Comparison of ENCODE assay signal across 16 cellular contexts in the genomic region with DNA sequence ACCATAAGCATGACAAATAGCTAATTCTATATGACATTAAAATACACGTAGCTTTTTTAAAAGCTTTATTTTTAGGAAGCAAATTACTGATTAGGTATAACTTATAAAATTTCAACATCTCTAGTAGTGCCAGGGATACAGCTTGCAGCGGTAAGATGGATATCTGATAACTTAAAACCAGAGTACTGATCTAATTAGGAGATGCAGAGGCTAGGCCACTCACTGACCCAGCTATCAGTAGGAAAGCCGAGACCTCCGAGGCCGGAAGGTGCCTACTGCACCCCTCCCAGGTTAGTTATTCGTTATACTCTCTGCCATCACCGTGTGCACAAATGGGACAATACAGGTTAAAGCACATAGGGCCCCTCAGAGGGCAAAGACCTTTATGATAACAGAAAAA.
A peak's percentile ranks its signal among the peaks of the same experiment; 100 is the strongest.
DNase-seq lines count a peak whose midpoint lies in the region; ATAC-seq and TF ChIP-seq lines count a peak whose summit lies in the region.
"Had no signal": no experiment of that assay in that cellular context is flagged by ENCODE, and none has a peak within 500 bp of the region (broad histone marks: within the 10 kb centered on the region; RNA-seq: fewer than 3 reads in every experiment).

No MANE protein-coding gene starts in this region.

- CTCF ChIA-PET in activated CD4-positive, alpha-beta T cell treated with anti-CD3 and anti-CD28 coated beads for 36 hours (lab: Charles Lee): interaction anchor here (0.8 to 6.0 kb wide), 10 partner anchors 10 to 117 kb away, joined by 3 to 37 read pairs (median 4); no protein-coding TSS in a partner anchor
- CTCF ChIA-PET in CD8-positive, alpha-beta T cell (lab: Charles Lee): interaction anchor here (0.6 to 1.8 kb wide), 4 partner anchors 14 to 117 kb away, joined by 3 to 8 read pairs (median 5); no protein-coding TSS in a partner anchor

- H3K4me1 Mint-ChIP-seq in activated CD4-positive, alpha-beta T cell treated with anti-CD3 and anti-CD28 coated beads for 36 hours: peaks cover 57% of the 10 kb centered on the region
- peaks cover 72% of the 10 kb centered on the region for H3K4me1 Mint-ChIP-seq in CD8-positive, alpha-beta T cell (ENCODE audit: low read depth)
- peaks cover 48% of the 10 kb centered on the region for H3K4me1 Mint-ChIP-seq in activated naive CD8-positive, alpha-beta T cell treated with anti-CD3 and anti-CD28 coated beads for 36 hours
- peaks cover 27 to 31% of the 10 kb centered on the region in 2 donors for H3K4me1 Mint-ChIP-seq in natural killer cell treated with Interleukin-12 subunit alpha and Interleukin-12 subunit beta and Interleukin-15 and Interleukin-18, amount 100 ng/mL, for 72 hours (ENCODE audit: low read depth in 2 of 2)

- H3K4me1 ChIP-seq in CD8-positive, alpha-beta T cell (ENCODE audit: insufficient read depth, low read length): peaks cover 38% of the 10 kb centered on the region

- DNase-seq in activated CD4-positive, alpha-beta T cell treated with anti-CD3 and anti-CD28 coated beads for 36 hours: no peak
- DNase-seq in activated CD4-positive, alpha-beta T cell treated with anti-CD3 and anti-CD28 coated beads for 1 hour: no peak
- no peak for DNase-seq in CD8-positive, alpha-beta T cell
- no peak for DNase-seq in activated naive CD8-positive, alpha-beta T cell treated with anti-CD3 and anti-CD28 coated beads for 36 hours
- DNase-seq in natural killer cell treated with Interleukin-12 subunit alpha and Interleukin-12 subunit beta and Interleukin-15 and Interleukin-18, amount 100 ng/mL, for 72 hours (ENCODE audit: low spot score): no peak
- DNase-seq in coronary artery (ENCODE audit: low spot score) (no peak), H4 (ENCODE audit: low spot score) (no peak)
- DNase-seq: 8988T, NCI-H1105, NCI-H1694, NCI-H2227 treated with DMSO at 0.1 percent for 48 hours, NCI-H524 had no signal

- H3K9me3 ChIP-seq in CD8-positive, alpha-beta T cell (ENCODE audit: low read length): no peaks in the 10 kb centered on the region
- H3K9me3 ChIP-seq: HAP-1 had no signal

- POLR2A ChIA-PET in activated CD4-positive, alpha-beta T cell treated with anti-CD3 and anti-CD28 coated beads for 36 hours (lab: Charles Lee): no interaction called here
- POLR2A ChIA-PET in CD8-positive, alpha-beta T cell (lab: Charles Lee): interaction anchor here (1.0 to 1.8 kb wide), 4 partner anchors 8 to 143 kb away, joined by 4 to 7 read pairs (median 4); no protein-coding TSS in a partner anchor

- no peaks in the 10 kb centered on the region for H3K27me3 Mint-ChIP-seq in activated CD4-positive, alpha-beta T cell treated with anti-CD3 and anti-CD28 coated beads for 36 hours
- H3K27me3 Mint-ChIP-seq in CD8-positive, alpha-beta T cell (ENCODE audit: low read depth): no peaks in the 10 kb centered on the region
- H3K27me3 Mint-ChIP-seq in activated naive CD8-positive, alpha-beta T cell treated with anti-CD3 and anti-CD28 coated beads for 36 hours: no peaks in the 10 kb centered on the region
- H3K27me3 Mint-ChIP-seq in natural killer cell treated with Interleukin-12 subunit alpha and Interleukin-12 subunit beta and Interleukin-15 and Interleukin-18, amount 100 ng/mL, for 72 hours: no peaks in the 10 kb centered on the region

- H3K27ac ChIP-seq in CD8-positive, alpha-beta T cell (ENCODE audit: low read depth, low read length): no peak overlapping the region
- H3K27ac ChIP-seq in coronary artery: no peak overlapping the region
- H3K27ac ChIP-seq: C4-2B, HL-60 had no signal

- no peak for TF ChIP-seq CTCF in CD8-positive, alpha-beta T cell (IDR thresholded peaks at IDR 0.05)
- TF ChIP-seq CTCF in coronary artery (IDR thresholded peaks at IDR 0.05): no peak

- peaks cover 79% of the 10 kb centered on the region for H3K36me3 ChIP-seq in CD8-positive, alpha-beta T cell (ENCODE audit: insufficient read depth, low read length)
- H3K36me3 ChIP-seq: HAP-1 had no signal

- no peaks in the 10 kb centered on the region for H3K27me3 ChIP-seq in CD8-positive, alpha-beta T cell (ENCODE audit: insufficient read depth, low read length)

- H3K36me3 Mint-ChIP-seq in activated CD4-positive, alpha-beta T cell treated with anti-CD3 and anti-CD28 coated beads for 36 hours (ENCODE audit: low read depth): peaks cover 78% of the 10 kb centered on the region
- H3K36me3 Mint-ChIP-seq in CD8-positive, alpha-beta T cell: peaks cover 96% of the 10 kb centered on the region
- peaks cover 84% of the 10 kb centered on the region for H3K36me3 Mint-ChIP-seq in activated naive CD8-positive, alpha-beta T cell treated with anti-CD3 and anti-CD28 coated beads for 36 hours
- H3K36me3 Mint-ChIP-seq in natural killer cell treated with Interleukin-12 subunit alpha and Interleukin-12 subunit beta and Interleukin-15 and Interleukin-18, amount 100 ng/mL, for 72 hours: peaks cover 37% of the 10 kb centered on the region

- H3K27ac Mint-ChIP-seq in activated CD4-positive, alpha-beta T cell treated with anti-CD3 and anti-CD28 coated beads for 36 hours: peak overlapping the region; percentile 47
- H3K27ac Mint-ChIP-seq in CD8-positive, alpha-beta T cell: peak overlapping the region; percentile 86
- peak overlapping the region; percentile 42 for H3K27ac Mint-ChIP-seq in activated naive CD8-positive, alpha-beta T cell treated with anti-CD3 and anti-CD28 coated beads for 36 hours
- peak overlapping the region; percentile 62 to 69 for H3K27ac Mint-ChIP-seq in natural killer cell treated with Interleukin-12 subunit alpha and Interleukin-12 subunit beta and Interleukin-15 and Interleukin-18, amount 100 ng/mL, for 72 hours

- intact Hi-C loops in activated CD4-positive, alpha-beta T cell treated with anti-CD3 and anti-CD28 coated beads for 36 hours (cut with DNase I, micrococcal nuclease): no loop called here
- intact Hi-C loops in CD8-positive, alpha-beta T cell (cut with DNase I, micrococcal nuclease): no loop called here

- no peak for ATAC-seq in activated CD4-positive, alpha-beta T cell treated with anti-CD3 and anti-CD28 coated beads for 36 hours
- no peak for ATAC-seq in CD8-positive, alpha-beta T cell
- peak in 1 of 2 donors; percentile 33 for ATAC-seq in natural killer cell treated with Interleukin-12 subunit alpha and Interleukin-12 subunit beta and Interleukin-15 and Interleukin-18, amount 100 ng/mL, for 72 hours
- no peak for ATAC-seq in HG03025 (IDR thresholded peaks at IDR 0.05; ENCODE audit: low FRiP score, unreplicated experiment)

- H3K4me3 ChIP-seq in CD8-positive, alpha-beta T cell (ENCODE audit: low read depth, low read length): no peak overlapping the region
- H3K4me3 ChIP-seq in coronary artery: no peak overlapping the region
- H3K4me3 ChIP-seq: HAP-1 had no signal

- no peak overlapping the region for H3K4me3 Mint-ChIP-seq in activated CD4-positive, alpha-beta T cell treated with anti-CD3 and anti-CD28 coated beads for 36 hours
- no peak overlapping the region for H3K4me3 Mint-ChIP-seq in CD8-positive, alpha-beta T cell
- no peak overlapping the region for H3K4me3 Mint-ChIP-seq in activated naive CD8-positive, alpha-beta T cell treated with anti-CD3 and anti-CD28 coated beads for 36 hours
- no peak overlapping the region for H3K4me3 Mint-ChIP-seq in natural killer cell treated with Interleukin-12 subunit alpha and Interleukin-12 subunit beta and Interleukin-15 and Interleukin-18, amount 100 ng/mL, for 72 hours

- H3K9me3 Mint-ChIP-seq in activated CD4-positive, alpha-beta T cell treated with anti-CD3 and anti-CD28 coated beads for 36 hours (ENCODE audit: low read depth): peaks cover 12% of the 10 kb centered on the region
- H3K9me3 Mint-ChIP-seq in CD8-positive, alpha-beta T cell: peaks cover 7% of the 10 kb centered on the region
- H3K9me3 Mint-ChIP-seq in activated naive CD8-positive, alpha-beta T cell treated with anti-CD3 and anti-CD28 coated beads for 36 hours: peaks cover 20% of the 10 kb centered on the region
- peaks cover 3% of the 10 kb centered on the region for H3K9me3 Mint-ChIP-seq in natural killer cell treated with Interleukin-12 subunit alpha and Interleukin-12 subunit beta and Interleukin-15 and Interleukin-18, amount 100 ng/mL, for 72 hours
